ENCODE assay signal across 30 cellular contexts in genomic region chr5:6286404-6286803, GRCh38.
"Had no signal": no experiment of that assay in that cellular context is flagged by ENCODE, and none has a peak within 500 bp of the region (broad histone marks: within the 10 kb centered on the region; RNA-seq: fewer than 3 reads in every experiment).

No MANE protein-coding gene starts in this region.

- H3K27me3 ChIP-seq: ascending aorta, body of pancreas, brain microvascular endothelial cell, breast epithelium, cardiac muscle cell had no signal

- H3K36me3 ChIP-seq: ascending aorta, brain microvascular endothelial cell, breast epithelium, cardiac muscle cell had no signal

- H3K4me1 ChIP-seq: ascending aorta, body of pancreas, breast epithelium had no signal

- H3K9me3 ChIP-seq: ascending aorta, body of pancreas had no signal

- ATAC-seq: activated naive CD4-positive, alpha-beta T cell treated with anti-CD3 and anti-CD28 coated beads, Interleukin-2, amount 50 U/mL, for 72 hours; activated naive CD8-positive, alpha-beta T cell treated with anti-CD3 and anti-CD28 coated beads, Interleukin-2, amount 50 U/mL, for 24 hours; activated T-cell treated with anti-CD3 and anti-CD28 coated beads, Interleukin-2, amount 50 U/mL, for 4 hours; activated T-cell treated with anti-CD3 and anti-CD28 coated beads, Interleukin-2, amount 50 U/mL, for 72 hours; activated T-helper 17 cell treated with anti-CD3 and anti-CD28 coated beads, Interleukin-2, amount 50 U/mL, for 72 hours; body of pancreas had no signal

- DNase-seq: activated effector memory CD4-positive, alpha-beta T cell treated with anti-CD3 and anti-CD28 coated beads, Interleukin-2, amount 50 U/mL, for 16 hours; activated effector memory CD4-positive, alpha-beta T cell treated with Interleukin-2 at 50 U/mL for 16 hours; activated gamma-delta T cell; activated gamma-delta T cell treated with Interleukin-2 at 50 U/mL for 16 hours; activated naive CD4-positive, alpha-beta T cell; activated naive CD4-positive, alpha-beta T cell treated with anti-CD3 and anti-CD28 coated beads for 36 hours; activated naive CD4-positive, alpha-beta T cell treated with anti-CD3 and anti-CD28 coated beads, Interleukin-2, amount 10 ng/mL, durations not matched to agents 7 days and 5 days; activated naive CD4-positive, alpha-beta T cell treated with anti-CD3 and anti-CD28 coated beads, Interleukin-2, amount 50 U/mL, for 16 hours; activated naive CD4-positive, alpha-beta T cell treated with Interleukin-2 at 50 U/mL for 16 hours; activated naive CD8-positive, alpha-beta T cell treated with anti-CD3 and anti-CD28 coated beads for 36 hours; activated naive CD8-positive, alpha-beta T cell treated with anti-CD3 and anti-CD28 coated beads, Interleukin-2, amount 10 ng/mL, durations not matched to agents 7 days and 5 days; activated naive CD8-positive, alpha-beta T cell treated with anti-CD3 and anti-CD28 coated beads, Interleukin-2, amount 50 U/mL, for 24 hours; activated T-cell treated with anti-CD3 and anti-CD28 coated beads for 4 hours; activated T-cell treated with anti-CD3 and anti-CD28 coated beads, Interleukin-2, amount 50 U/mL, for 1 hour; activated T-cell treated with anti-CD3 and anti-CD28 coated beads, Interleukin-2, amount 50 U/mL, for 24 hours; activated T-cell treated with anti-CD3 and anti-CD28 coated beads, Interleukin-2, amount 50 U/mL, for 4 hours; activated T-cell treated with anti-CD3 and anti-CD28 coated beads, Interleukin-2, amount 50 U/mL, for 48 hours; activated T-cell treated with anti-CD3 and anti-CD28 coated beads, Interleukin-2, amount 50 U/mL, for 72 hours; amniotic stem cell; amygdala; aorta; body of pancreas; brain microvascular endothelial cell; central memory CD4-positive, alpha-beta T cell; cerebellar nuclear complex had no signal

- H3K4me3 ChIP-seq: ascending aorta, body of pancreas, breast epithelium, cardiac muscle cell had no signal

- H3K27ac ChIP-seq: ascending aorta, body of pancreas, brain microvascular endothelial cell, breast epithelium, cardiac muscle cell had no signal
